ENCODE assay signal across 9 cellular contexts in genomic region chr16:23149993-23150364, GRCh38. TPM values are rescaled to one million over a fixed set of nuclear protein-coding genes. Genes with fewer than 3 reads are reported as not detected.
DNase-seq lines count a peak whose midpoint lies in the region; FAIRE-seq and TF ChIP-seq lines count a peak whose summit lies in the region.
"Had no signal": no experiment of that assay in that cellular context is flagged by ENCODE, and none has a peak within 500 bp of the region (broad histone marks: within the 10 kb centered on the region; RNA-seq: fewer than 3 reads in every experiment).

No MANE protein-coding gene starts in this region.

- H3K36me3 ChIP-seq in keratinocyte (ENCODE audit: control insufficient read depth in 2 of 2, extremely low read depth in 1 of 2, insufficient read depth in 2 of 2, low read length in 2 of 2): no peaks in the 10 kb centered on the region
- no peaks in the 10 kb centered on the region for H3K36me3 ChIP-seq in subcutaneous abdominal adipose tissue (ENCODE audit: control insufficient read depth in 5 of 5, insufficient read depth in 5 of 5, low read length in 5 of 5)

- H3K27me3 Mint-ChIP-seq in T-helper 2 cell treated with Interferon-gamma antibody and Interleukin-4, amounts not matched to agents 5 μg/mL and 100 μg/mL, for 36 hours (ENCODE audit: low read depth): peaks cover 7% of the 10 kb centered on the region
- H3K27me3 Mint-ChIP-seq in activated naive CD8-positive, alpha-beta T cell treated with anti-CD3 and anti-CD28 coated beads for 36 hours: peaks cover 13% of the 10 kb centered on the region

- H3K79me2 ChIP-seq in keratinocyte (ENCODE audit: control insufficient read depth, insufficient read depth, low read length): peaks cover 30% of the 10 kb centered on the region

- H3K4me3 Mint-ChIP-seq in T-helper 2 cell treated with Interferon-gamma antibody and Interleukin-4, amounts not matched to agents 5 μg/mL and 100 μg/mL, for 36 hours: peak overlapping the region; percentile 90
- H3K4me3 Mint-ChIP-seq in activated naive CD8-positive, alpha-beta T cell treated with anti-CD3 and anti-CD28 coated beads for 36 hours: peak overlapping the region; percentile 85

- H3K27ac Mint-ChIP-seq in T-helper 2 cell treated with Interferon-gamma antibody and Interleukin-4, amounts not matched to agents 5 μg/mL and 100 μg/mL, for 36 hours: peak overlapping the region; percentile 21
- no peak overlapping the region for H3K27ac Mint-ChIP-seq in activated naive CD8-positive, alpha-beta T cell treated with anti-CD3 and anti-CD28 coated beads for 36 hours

- H3K9me3 ChIP-seq in keratinocyte (ENCODE audit: control insufficient read depth, low read depth, low read length) (no peaks in the 10 kb centered on the region), subcutaneous abdominal adipose tissue (ENCODE audit: control insufficient read depth in 5 of 5, low read length in 5 of 5) (no peaks in the 10 kb centered on the region)

- no peak for TF ChIP-seq CTCF in keratinocyte (optimal IDR thresholded peaks at IDR 0.05 in 1 of 3, IDR thresholded peaks at IDR 0.05 in 1 of 3, conservative IDR thresholded peaks at IDR 0.05 in 1 of 3; ENCODE audit: extremely low read depth in 1 of 3, insufficient read depth in 2 of 3, low read length in 3 of 3)

- peaks cover 21% of the 10 kb centered on the region for H3K4me1 ChIP-seq in keratinocyte (ENCODE audit: control insufficient read depth, extremely low read depth, insufficient read depth, low read length)
- H3K4me1 ChIP-seq in subcutaneous abdominal adipose tissue (ENCODE audit: control insufficient read depth in 5 of 5, insufficient read depth in 5 of 5, low read length in 5 of 5): peaks cover 4 to 35% (median 26%) of the 10 kb centered on the region in 5 donors

- H3K27me3 ChIP-seq in keratinocyte (ENCODE audit: control insufficient read depth, extremely low read depth, insufficient read depth, low read length) (no peaks in the 10 kb centered on the region), subcutaneous abdominal adipose tissue (ENCODE audit: control insufficient read depth in 5 of 5, insufficient read depth in 4 of 5, low read length in 5 of 5) (peaks cover 0 to 3% (median 0%) of the 10 kb centered on the region in 5 donors)

- H3K27ac ChIP-seq in keratinocyte (ENCODE audit: control insufficient read depth, insufficient read depth, low read length): no peak overlapping the region
- no peak overlapping the region for H3K27ac ChIP-seq in subcutaneous abdominal adipose tissue (ENCODE audit: low read depth, low read length)

- peak overlapping the region; percentile 88 for H3K4me2 ChIP-seq in keratinocyte (ENCODE audit: control insufficient read depth, extremely low read depth, insufficient read depth, low read depth, low read length)

- peak overlapping the region; percentile 87 for H3K9ac ChIP-seq in keratinocyte (ENCODE audit: control insufficient read depth, extremely low read depth, insufficient read depth, low read length)
- no peak overlapping the region for H3K9ac ChIP-seq in subcutaneous abdominal adipose tissue (ENCODE audit: low read length in 5 of 5)

- H3K9me1 ChIP-seq in keratinocyte (ENCODE audit: control insufficient read depth, extremely low read depth, insufficient read depth, low read length): no peaks in the 10 kb centered on the region

- FAIRE-seq in keratinocyte (lab: Jason Lieb, UNC): peak; percentile 36

- no peak for DNase-seq in T-helper 2 cell treated with Interferon-gamma antibody and Interleukin-4, amounts not matched to agents 5 μg/mL and 100 μg/mL, for 36 hours (ENCODE audit: low spot score)
- DNase-seq in T-helper 2 cell (no peak), keratinocyte (ENCODE audit: low read depth, low spot score) (no peak), HT-29 (ENCODE audit: low spot score) (no peak), SK-N-DZ (ENCODE audit: low spot score) (no peak)
- DNase-seq in activated naive CD8-positive, alpha-beta T cell treated with anti-CD3 and anti-CD28 coated beads for 36 hours: no peak
- no peak for DNase-seq in stimulated activated CD4-positive, alpha-beta T cell treated with anti-CD3 and anti-CD28 coated beads, Interleukin-4, amount 100 ng/mL, for 1 hour

- peaks cover 14% of the 10 kb centered on the region for H3K4me1 Mint-ChIP-seq in T-helper 2 cell treated with Interferon-gamma antibody and Interleukin-4, amounts not matched to agents 5 μg/mL and 100 μg/mL, for 36 hours (ENCODE audit: low read depth)
- peaks cover 23% of the 10 kb centered on the region for H3K4me1 Mint-ChIP-seq in activated naive CD8-positive, alpha-beta T cell treated with anti-CD3 and anti-CD28 coated beads for 36 hours

- H3K4me3 ChIP-seq in keratinocyte (ENCODE audit: control insufficient read depth in 2 of 3, extremely low read depth in 1 of 3, insufficient read depth in 2 of 3, low read depth in 1 of 3, low read length in 3 of 3): peak overlapping the region; percentile 35 to 79 (median 71)
- H3K4me3 ChIP-seq in subcutaneous abdominal adipose tissue (ENCODE audit: low read depth in 1 of 5, low read length in 5 of 5): peak overlapping the region; percentile 75 to 84 (median 79)

- H3K36me3 Mint-ChIP-seq in T-helper 2 cell treated with Interferon-gamma antibody and Interleukin-4, amounts not matched to agents 5 μg/mL and 100 μg/mL, for 36 hours (ENCODE audit: low read depth): peaks cover 1% of the 10 kb centered on the region
- H3K36me3 Mint-ChIP-seq in activated naive CD8-positive, alpha-beta T cell treated with anti-CD3 and anti-CD28 coated beads for 36 hours: peaks cover 16% of the 10 kb centered on the region

- peak overlapping the region; percentile 94 for H2AFZ ChIP-seq in keratinocyte (ENCODE audit: control insufficient read depth, low read length)

- dilution Hi-C loops in keratinocyte (cut with MboI; ENCODE audit: extremely low pct_ligation_motif_present, low sequenced_read_pairs): loop anchor here (25.0 kb wide), 1 partner anchor 237 kb away; no protein-coding TSS in a partner anchor

- no peaks in the 10 kb centered on the region for H4K20me1 ChIP-seq in keratinocyte (ENCODE audit: control insufficient read depth, extremely low read depth, insufficient read depth, low read length)

- H3K9me3 Mint-ChIP-seq in T-helper 2 cell treated with Interferon-gamma antibody and Interleukin-4, amounts not matched to agents 5 μg/mL and 100 μg/mL, for 36 hours: no peaks in the 10 kb centered on the region
- no peaks in the 10 kb centered on the region for H3K9me3 Mint-ChIP-seq in activated naive CD8-positive, alpha-beta T cell treated with anti-CD3 and anti-CD28 coated beads for 36 hours

RNA-seq across cellular contexts. Expression of gene USP31, which starts 0.7 kb away (rescaled TPM):
- total RNA-seq in activated naive CD8-positive, alpha-beta T cell treated with anti-CD3 and anti-CD28 coated beads for 36 hours: 1 to 10 TPM; 5.2 to 6.3 TPM
- 14.0 to 16.3 TPM (median 15.8 TPM) in 3 replicates for polyA plus RNA-seq in keratinocyte
- polyA plus RNA-seq in keratinocyte (2011; ENCODE audit: low read depth): 8.2 TPM
- 9.3 and 11.8 TPM in 2 replicates for polyA plus RNA-seq in keratinocyte (2011; cell fraction: cytosol; rRNA removed)
- 26.6 and 31.3 TPM in 2 replicates for polyA plus RNA-seq in keratinocyte (2011; cell fraction: nucleus; rRNA removed)
- 8.4 and 11.4 TPM in 2 replicates for polyA plus RNA-seq in keratinocyte (2012; ENCODE audit: low replicate concordance)
- polyA minus RNA-seq in keratinocyte: 28.2 to 53.4 TPM (median 46.9 TPM) in 3 replicates
- 22.4 TPM for polyA minus RNA-seq in keratinocyte (2011; cell fraction: cytosol; rRNA and poly(A)+ RNA removed)
- polyA minus RNA-seq in keratinocyte (2011; cell fraction: nucleus; rRNA and poly(A)+ RNA removed): 39.5 and 68.3 TPM in 2 replicates
- 7.7 and 8.5 TPM in 2 replicates for total RNA-seq in HT-29 (2014; rRNA removed; shearing (Covaris generic))
- polyA plus RNA-seq in SK-N-DZ (2014; cell fraction: cytosol; rRNA removed): 5.0 and 6.1 TPM in 2 replicates
- polyA plus RNA-seq in SK-N-DZ (2014; cell fraction: nucleus; rRNA removed): 5.0 and 8.6 TPM in 2 replicates

RNA-seq across cellular contexts. Expression of gene SCNN1G, which starts 32.6 kb away (rescaled TPM):
- total RNA-seq in activated naive CD8-positive, alpha-beta T cell treated with anti-CD3 and anti-CD28 coated beads for 36 hours: not detected
- 0.25 to 0.70 TPM (median 0.29 TPM) in 3 replicates for polyA plus RNA-seq in keratinocyte
- polyA plus RNA-seq in keratinocyte (2011; ENCODE audit: low read depth): 0.67 TPM
- 0.12 and 0.18 TPM in 2 replicates for polyA plus RNA-seq in keratinocyte (2011; cell fraction: cytosol; rRNA removed)
- 0.97 and 1.1 TPM in 2 replicates for polyA plus RNA-seq in keratinocyte (2011; cell fraction: nucleus; rRNA removed)
- polyA plus RNA-seq in keratinocyte (2012; ENCODE audit: low replicate concordance): 0.58 and 2.7 TPM in 2 replicates
- polyA minus RNA-seq in keratinocyte: 0.16 to 0.33 TPM (median 0.30 TPM) in 3 replicates
- not detected for polyA minus RNA-seq in keratinocyte (2011; cell fraction: cytosol; rRNA and poly(A)+ RNA removed)
- 0.84 and 0.85 TPM in 2 replicates for polyA minus RNA-seq in keratinocyte (2011; cell fraction: nucleus; rRNA and poly(A)+ RNA removed)
- not detected in 2 replicates for total RNA-seq in HT-29 (2014; rRNA removed; shearing (Covaris generic))
- polyA plus RNA-seq in SK-N-DZ (2014; cell fraction: cytosol; rRNA removed): not detected in 2 replicates
- not detected in 2 replicates for polyA plus RNA-seq in SK-N-DZ (2014; cell fraction: nucleus; rRNA removed)
- total RNA-seq: SK-MEL-5 had no signal
